Comparison of ENCODE assay signal across 8 cellular contexts in genomic region chr7:86190347-86190746, GRCh38.
"Had no signal": no experiment of that assay in that cellular context is flagged by ENCODE, and none has a peak within 500 bp of the region (broad histone marks: within the 10 kb centered on the region; RNA-seq: fewer than 3 reads in every experiment).

No MANE protein-coding gene starts in this region.

- H3K4me3 ChIP-seq: GM23248 had no signal

- FAIRE-seq: H54 had no signal

- H3K27ac ChIP-seq: GM23248, HL-60 had no signal

- DNase-seq: GM23248, GOT3, H9, HCEC 1CT, Kasumi-1, KG1 had no signal

- H2AFZ ChIP-seq: GM23248 had no signal

- H3K9ac ChIP-seq: GM23248 had no signal
